Comparison of ENCODE assay signal across 19 cellular contexts in the genomic region with DNA sequence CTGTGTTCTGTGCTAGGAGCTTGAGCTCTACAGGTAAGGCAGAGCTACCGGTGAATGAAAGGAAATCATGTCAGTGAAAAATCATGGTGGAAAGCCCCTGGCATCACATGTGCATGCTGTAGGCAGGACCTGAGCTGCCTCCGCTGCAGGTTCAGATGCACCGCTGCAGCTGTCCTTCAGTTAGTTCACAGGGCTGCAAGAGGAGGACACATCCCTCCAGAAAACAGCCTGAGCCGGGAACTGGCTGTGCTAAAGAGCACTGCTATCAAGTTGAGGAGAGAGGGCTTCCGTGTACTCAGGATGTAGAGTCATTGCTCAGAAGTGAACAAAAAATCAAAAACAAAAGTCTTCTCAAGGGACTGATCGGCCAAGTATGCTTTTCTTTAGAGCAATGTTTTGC.
DNase-seq lines count a peak whose midpoint lies in the region; ATAC-seq, FAIRE-seq and TF ChIP-seq lines count a peak whose summit lies in the region.
"Had no signal": no experiment of that assay in that cellular context is flagged by ENCODE, and none has a peak within 500 bp of the region (broad histone marks: within the 10 kb centered on the region; RNA-seq: fewer than 3 reads in every experiment).

No MANE protein-coding gene starts in this region.

- H3K27ac ChIP-seq in naive thymus-derived CD4-positive, alpha-beta T cell (ENCODE audit: low read depth, low read length), result peak overlapping the region; percentile 68
- H3K27ac ChIP-seq in kidney (ENCODE audit: low read depth in 2 of 2, low read length in 2 of 2), result no peak overlapping the region
- H3K27ac ChIP-seq: body of pancreas, gastroesophageal sphincter, PC-9, sigmoid colon had no signal

- peak overlapping the region; percentile 90 for H3K27ac Mint-ChIP-seq in activated T-helper 2 cell treated with anti-CD3 and anti-CD28 coated beads, Interferon-gamma antibody, Interleukin-2, Interleukin-4, amounts not matched to agents 10 μg/mL and 5 μg/mL and 100 μg/mL, durations not matched to agents 14 hours and 24 hours and 36 hours
- peak overlapping the region; percentile 80 to 98 (median 89) for H3K27ac Mint-ChIP-seq in naive thymus-derived CD4-positive, alpha-beta T cell
- H3K27ac Mint-ChIP-seq: endodermal cell, type B pancreatic cell had no signal

- no peak for TF ChIP-seq CTCF in kidney (IDR thresholded peaks at IDR 0.05; ENCODE audit: borderline replicate concordance, extremely low read depth, insufficient read depth)

- H3K9me3 Mint-ChIP-seq in activated T-helper 2 cell treated with anti-CD3 and anti-CD28 coated beads, Interferon-gamma antibody, Interleukin-2, Interleukin-4, amounts not matched to agents 10 μg/mL and 5 μg/mL and 100 μg/mL, durations not matched to agents 14 hours and 24 hours and 36 hours, result no peaks in the 10 kb centered on the region
- H3K9me3 Mint-ChIP-seq in naive thymus-derived CD4-positive, alpha-beta T cell, result peaks cover 0 to 2% (median 0%) of the 10 kb centered on the region in 11 donors
- H3K9me3 Mint-ChIP-seq: endodermal cell, type B pancreatic cell had no signal

- peaks cover 52 to 70% of the 10 kb centered on the region in 2 donors for H3K4me1 ChIP-seq in naive thymus-derived CD4-positive, alpha-beta T cell (ENCODE audit: control insufficient read depth in 2 of 2, insufficient read depth in 2 of 2, low read length in 2 of 2)
- no peaks in the 10 kb centered on the region for H3K4me1 ChIP-seq in kidney (ENCODE audit: control insufficient read depth in 1 of 2, insufficient read depth in 1 of 2, low read depth in 1 of 2, low read length in 2 of 2)
- H3K4me1 ChIP-seq: body of pancreas, sigmoid colon had no signal

- no peaks in the 10 kb centered on the region for H3K36me3 ChIP-seq in naive thymus-derived CD4-positive, alpha-beta T cell (ENCODE audit: control insufficient read depth in 2 of 3, insufficient read depth in 3 of 3, low read length in 3 of 3)
- peaks cover 13 to 24% of the 10 kb centered on the region in 2 donors for H3K36me3 ChIP-seq in kidney (ENCODE audit: control insufficient read depth in 1 of 2, insufficient read depth in 2 of 2, low read length in 2 of 2)

- H3K27me3 ChIP-seq in naive thymus-derived CD4-positive, alpha-beta T cell (ENCODE audit: control insufficient read depth in 2 of 2, insufficient read depth in 2 of 2, low read length in 2 of 2), result no peaks in the 10 kb centered on the region
- H3K27me3 ChIP-seq: body of pancreas, gastroesophageal sphincter, sigmoid colon had no signal

- no peak for FAIRE-seq in kidney (lab: Jason Lieb, UNC)

- peaks cover 41% of the 10 kb centered on the region for H3K36me3 Mint-ChIP-seq in activated T-helper 2 cell treated with anti-CD3 and anti-CD28 coated beads, Interferon-gamma antibody, Interleukin-2, Interleukin-4, amounts not matched to agents 10 μg/mL and 5 μg/mL and 100 μg/mL, durations not matched to agents 14 hours and 24 hours and 36 hours (ENCODE audit: low read depth)
- peaks cover 0 to 42% (median 9%) of the 10 kb centered on the region in 5 donors for H3K36me3 Mint-ChIP-seq in naive thymus-derived CD4-positive, alpha-beta T cell

- peak overlapping the region; percentile 26 for H3K4me3 ChIP-seq in naive thymus-derived CD4-positive, alpha-beta T cell (ENCODE audit: low read length)
- no peak overlapping the region for H3K4me3 ChIP-seq in kidney (ENCODE audit: low read length in 2 of 2)
- H3K4me3 ChIP-seq: body of pancreas, gastroesophageal sphincter, PC-9, sigmoid colon had no signal

- peak; percentile 78 for ATAC-seq in naive thymus-derived CD4-positive, alpha-beta T cell
- ATAC-seq: body of pancreas, gastroesophageal sphincter had no signal

- no peak overlapping the region for H3K9ac ChIP-seq in kidney (ENCODE audit: low read length in 2 of 2)

- peaks cover 74% of the 10 kb centered on the region for H3K4me1 Mint-ChIP-seq in activated T-helper 2 cell treated with anti-CD3 and anti-CD28 coated beads, Interferon-gamma antibody, Interleukin-2, Interleukin-4, amounts not matched to agents 10 μg/mL and 5 μg/mL and 100 μg/mL, durations not matched to agents 14 hours and 24 hours and 36 hours (ENCODE audit: low read depth)
- H3K4me1 Mint-ChIP-seq in naive thymus-derived CD4-positive, alpha-beta T cell, result peaks cover 33 to 76% (median 52%) of the 10 kb centered on the region in 7 donors
- H3K4me1 Mint-ChIP-seq: endodermal cell had no signal

- POLR2A ChIA-PET in naive thymus-derived CD4-positive, alpha-beta T cell (lab: Charles Lee), result interaction anchor here (0.6 to 1.6 kb wide), 4 partner anchors 11 to 138 kb away, joined by 3 to 6 read pairs (median 4); partner anchors contain the start of gene ERCC6L2

- H3K4me3 Mint-ChIP-seq in activated T-helper 2 cell treated with anti-CD3 and anti-CD28 coated beads, Interferon-gamma antibody, Interleukin-2, Interleukin-4, amounts not matched to agents 10 μg/mL and 5 μg/mL and 100 μg/mL, durations not matched to agents 14 hours and 24 hours and 36 hours (ENCODE audit: low read depth), result peak overlapping the region; percentile 44
- peak overlapping the region; percentile 68 to 84 (median 76) for H3K4me3 Mint-ChIP-seq in naive thymus-derived CD4-positive, alpha-beta T cell
- H3K4me3 Mint-ChIP-seq: endodermal cell, type B pancreatic cell had no signal

- intact Hi-C loops in activated T-helper 2 cell treated with anti-CD3 and anti-CD28 coated beads, Interferon-gamma antibody, Interleukin-2, Interleukin-4, amounts not matched to agents 10 μg/mL and 5 μg/mL and 100 μg/mL, durations not matched to agents 14 hours and 24 hours and 36 hours (cut with micrococcal nuclease), result loop anchor here (5.0 kb wide), 2 partner anchors 37 to 192 kb away; no protein-coding TSS in a partner anchor
- intact Hi-C loops in naive thymus-derived CD4-positive, alpha-beta T cell (cut with micrococcal nuclease), result loop anchor here (2.0 to 10.0 kb wide), 4 partner anchors 47 to 507 kb away; partner anchors contain the start of gene ZNF367 (in 1 of the 2)
- intact Hi-C loops in kidney (cut with DNase I), result no loop called here

- CTCF ChIA-PET in naive thymus-derived CD4-positive, alpha-beta T cell (lab: Charles Lee), result interaction anchor here (0.6 kb wide), 1 partner anchor 21 kb away, joined by 3 read pairs; no protein-coding TSS in a partner anchor

- no peaks in the 10 kb centered on the region for H3K27me3 Mint-ChIP-seq in activated T-helper 2 cell treated with anti-CD3 and anti-CD28 coated beads, Interferon-gamma antibody, Interleukin-2, Interleukin-4, amounts not matched to agents 10 μg/mL and 5 μg/mL and 100 μg/mL, durations not matched to agents 14 hours and 24 hours and 36 hours (ENCODE audit: low read depth)
- H3K27me3 Mint-ChIP-seq in naive thymus-derived CD4-positive, alpha-beta T cell, result no peaks in the 10 kb centered on the region

- peak; percentile 29 for DNase-seq in stimulated activated CD4-positive, alpha-beta T cell treated with anti-CD3 and anti-CD28 coated beads, Interleukin-12 subunit alpha, Interleukin-12 subunit beta, amount 100 ng/mL, for 4 hours
- DNase-seq in stimulated activated CD4-positive, alpha-beta T cell treated with anti-CD3 and anti-CD28 coated beads, Interleukin-2, amount 100 ng/mL, for 48 hours, result no peak
- DNase-seq in activated T-helper 2 cell treated with anti-CD3 and anti-CD28 coated beads, Interferon-gamma antibody, Interleukin-2, Interleukin-4, amounts not matched to agents 10 μg/mL and 5 μg/mL and 100 μg/mL, durations not matched to agents 14 hours and 24 hours and 36 hours (ENCODE audit: low spot score), result peak; percentile 57
- peak; percentile 27 to 85 (median 63) for DNase-seq in naive thymus-derived CD4-positive, alpha-beta T cell
- DNase-seq in hepatic stellate cell (ENCODE audit: low spot score) (no peak), kidney (no peak), GM19238 (ENCODE audit: insufficient read length, low spot score) (no peak), mesenteric fat pad (ENCODE audit: low spot score) (no peak)
- DNase-seq: body of pancreas, DMS 273 treated with DMSO at 0.1 percent for 48 hours, endodermal cell, KBM-7, NCI-H1417 treated with DMSO at 0.1 percent for 48 hours, NCI-H510A, PC-9, sigmoid colon, SW 1271 had no signal

- H3K9me3 ChIP-seq in naive thymus-derived CD4-positive, alpha-beta T cell (ENCODE audit: control insufficient read depth in 2 of 3, low read length in 3 of 3), result no peaks in the 10 kb centered on the region
- no peaks in the 10 kb centered on the region for H3K9me3 ChIP-seq in kidney (ENCODE audit: control insufficient read depth in 1 of 2, low read length in 2 of 2)
- H3K9me3 ChIP-seq: body of pancreas, gastroesophageal sphincter had no signal

Comparison
In these comparisons a context has a peak if more than half of its experiments do, and no peak if none do; other contexts are left out.
1. DNase-seq: peak in stimulated activated CD4-positive, alpha-beta T cell treated with anti-CD3 and anti-CD28 coated beads, Interleukin-12 subunit alpha, Interleukin-12 subunit beta, amount 100 ng/mL, for 4 hours (single experiment), activated T-helper 2 cell treated with anti-CD3 and anti-CD28 coated beads, Interferon-gamma antibody, Interleukin-2, Interleukin-4, amounts not matched to agents 10 μg/mL and 5 μg/mL and 100 μg/mL, durations not matched to agents 14 hours and 24 hours and 36 hours (single experiment) and naive thymus-derived CD4-positive, alpha-beta T cell (9 of 9); none in stimulated activated CD4-positive, alpha-beta T cell treated with anti-CD3 and anti-CD28 coated beads, Interleukin-2, amount 100 ng/mL, for 48 hours (0 of 2), hepatic stellate cell (single experiment), kidney (single experiment), GM19238 (single experiment) and mesenteric fat pad (single experiment).